8 cellular contexts compared by ENCODE assay signal in the genomic region with DNA sequence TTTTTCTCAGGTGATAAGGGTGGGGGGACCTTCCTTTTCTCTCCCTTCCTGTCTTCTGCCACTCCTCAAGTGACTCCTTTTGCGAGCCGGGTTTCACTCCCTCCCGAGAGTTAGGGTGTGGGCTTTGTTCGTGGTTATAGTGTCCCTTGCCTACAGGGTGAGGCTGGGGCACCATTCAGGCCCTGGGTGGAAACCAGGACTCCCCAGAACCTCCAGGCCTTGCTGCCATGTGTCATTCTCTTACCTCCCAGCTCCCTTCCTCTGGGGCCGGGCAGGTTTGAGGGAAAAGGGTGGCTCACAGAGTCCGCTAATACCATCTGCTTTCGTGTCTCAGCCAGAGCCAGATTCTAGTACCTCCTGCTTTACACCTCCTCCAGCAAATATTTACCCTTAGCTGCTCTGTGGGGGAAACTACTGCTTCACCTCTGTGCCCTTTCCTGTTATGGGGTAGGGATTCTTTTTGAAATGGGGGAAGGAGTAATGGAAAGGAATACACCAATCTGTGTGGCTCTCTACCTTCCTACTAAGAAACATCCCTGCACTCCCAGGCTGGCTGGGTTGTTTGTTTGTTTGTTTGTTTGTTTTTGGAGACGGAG. TPM values are rescaled to one million over a fixed set of nuclear protein-coding genes. Genes with fewer than 3 reads are reported as not detected.
DNase-seq lines count a peak whose midpoint lies in the region; ATAC-seq and TF ChIP-seq lines count a peak whose summit lies in the region.

No MANE protein-coding gene starts in this region.

- peak overlapping the region; percentile 48; the same call in 1 of the 2 replicates for H3K9ac ChIP-seq in HUES64 (ENCODE audit: low read depth, low read length)
- H3K9ac ChIP-seq in mesenchymal stem cell (ENCODE audit: low read length): peak overlapping the region; percentile 96

- TF ChIP-seq POLR2A in body of pancreas (IDR thresholded peaks at IDR 0.05): no peak

- intact Hi-C loops in body of pancreas (cut with DNase I): no loop called here

- H3K4me1 ChIP-seq in HUES64 (ENCODE audit: insufficient read depth, low read length): peaks cover 49% of the 10 kb centered on the region
- H3K4me1 ChIP-seq in body of pancreas: peaks cover 66% of the 10 kb centered on the region
- H3K4me1 ChIP-seq in mesenchymal stem cell (ENCODE audit: control insufficient read depth, insufficient read depth, low read depth, low read length): peaks cover 15% of the 10 kb centered on the region

- peak overlapping the region; percentile 40 for H2BK15ac ChIP-seq in mesenchymal stem cell (ENCODE audit: low read depth, poor library complexity, severe bottlenecking)

- peak overlapping the region; percentile 85 for H3K4me2 ChIP-seq in mesenchymal stem cell (ENCODE audit: low read length, poor library complexity, severe bottlenecking)

- peak overlapping the region; percentile 60 to 79 for H3K4ac ChIP-seq in mesenchymal stem cell (ENCODE audit: low read depth in 1 of 2, low read length in 2 of 2)

- H3K79me1 ChIP-seq in mesenchymal stem cell (replicated peaks; ENCODE audit: low read length, poor library complexity, severe bottlenecking): peaks cover 2% of the 10 kb centered on the region

- H3K9me3 ChIP-seq in HUES64 (ENCODE audit: insufficient read depth, low read depth, low read length) (no peaks in the 10 kb centered on the region), body of pancreas (no peaks in the 10 kb centered on the region), mesenchymal stem cell (ENCODE audit: control insufficient read depth, low read length) (no peaks in the 10 kb centered on the region)

- H2AFZ ChIP-seq in mesenchymal stem cell (ENCODE audit: low read depth, low read length): no peak overlapping the region

- H3K4me3 ChIP-seq in HUES64 (ENCODE audit: low read length) (peak overlapping the region; percentile 99), body of pancreas (no peak overlapping the region), mesenchymal stem cell (ENCODE audit: insufficient read depth in 1 of 2, low read depth in 1 of 2, low read length in 2 of 2) (peak overlapping the region; percentile 62 to 98)

- WGBS in HUES64: 47% methylated on average over 8 of the region's 8 CpGs
- 4 to 10% methylated on average over 8 of the region's 8 CpGs for WGBS in body of pancreas, 2 donors
- WGBS in mesenchymal stem cell: 20% methylated on average over 3 of the region's 8 CpGs

- H4K91ac ChIP-seq in mesenchymal stem cell (ENCODE audit: low read length): peak overlapping the region; percentile 91

- no peak overlapping the region for H2BK120ac ChIP-seq in mesenchymal stem cell (ENCODE audit: low read depth, low read length)

- peak overlapping the region; percentile 86 for H2AK5ac ChIP-seq in mesenchymal stem cell (ENCODE audit: low read length, severe bottlenecking)

- DNase-seq in body of pancreas: peak in 2 of 4 donors; percentile 39 to 47
- peak; percentile 39 for DNase-seq in mesenchymal stem cell
- no peak for DNase-seq in medulla oblongata (ENCODE audit: extremely low spot score)
- DNase-seq in NCI-H226: no peak

- H3K18ac ChIP-seq in mesenchymal stem cell (ENCODE audit: low read depth in 1 of 2, low read length in 2 of 2): peak overlapping the region; percentile 85 to 87

- H3K14ac ChIP-seq in mesenchymal stem cell (ENCODE audit: low read length in 2 of 2): no peak overlapping the region

- peak overlapping the region; percentile 44 to 76 for H2BK12ac ChIP-seq in mesenchymal stem cell (ENCODE audit: low read length in 2 of 2)

- peak overlapping the region; percentile 35 for H4K8ac ChIP-seq in mesenchymal stem cell (ENCODE audit: low read length)

- H3K36me3 ChIP-seq in HUES64 (ENCODE audit: insufficient read depth, low read length): 0 out of 2 replicates have a peak, but pooled peaks cover 8% of the 10 kb centered on the region
- no peaks in the 10 kb centered on the region for H3K36me3 ChIP-seq in body of pancreas (replicated peaks in 1 of 2; ENCODE audit: insufficient read depth in 1 of 2, low read depth in 2 of 2)
- peaks cover 0 to 10% of the 10 kb centered on the region in 2 experiments for H3K36me3 ChIP-seq in mesenchymal stem cell (ENCODE audit: control insufficient read depth in 1 of 2, insufficient read depth in 2 of 2, low read depth in 1 of 2, low read length in 2 of 2)

- H2BK5ac ChIP-seq in mesenchymal stem cell (ENCODE audit: low read depth, low read length, poor library complexity, severe bottlenecking): peak overlapping the region; percentile 15

- TF ChIP-seq CTCF in 22Rv1 (IDR thresholded peaks at IDR 0.05) (no peak), body of pancreas (IDR thresholded peaks at IDR 0.05) (no peak)

- no peak for ATAC-seq in body of pancreas
- no peak for ATAC-seq in HG02623 (IDR thresholded peaks at IDR 0.05; ENCODE audit: unreplicated experiment)
- ATAC-seq in HG03045 (IDR thresholded peaks at IDR 0.05; ENCODE audit: unreplicated experiment): no peak

- H3K27ac ChIP-seq in 22Rv1 (peak overlapping the region; percentile 82), HUES64 (ENCODE audit: low read depth, low read length) (peak overlapping the region; percentile 73; the same call in 1 of the 2 replicates), body of pancreas (peak overlapping the region; percentile 89 to 98 (median 96)), mesenchymal stem cell (ENCODE audit: low read length, poor library complexity, severe bottlenecking) (peak overlapping the region; percentile 77)

- H3K23ac ChIP-seq in mesenchymal stem cell (ENCODE audit: low read length in 2 of 2): peak overlapping the region in 1 of 2 experiments; percentile 75

- H3K27me3 ChIP-seq in HUES64 (ENCODE audit: insufficient read depth, low read length) (no peaks in the 10 kb centered on the region), body of pancreas (no peaks in the 10 kb centered on the region), mesenchymal stem cell (ENCODE audit: control insufficient read depth in 1 of 2, insufficient read depth in 1 of 2, low read length in 2 of 2) (no peaks in the 10 kb centered on the region)

RNA-seq across cellular contexts. Expression of a gene that starts 2.8 kb away (rescaled TPM):
- polyA plus RNA-seq in HUES64 (2013, experiment 1 of 2): 227 TPM
- polyA plus RNA-seq in HUES64 (2013, experiment 2 of 2): 242 TPM
- 100 to 1,000 TPM; 143 to 148 TPM for total RNA-seq in body of pancreas
- 259 TPM for polyA plus RNA-seq in mesenchymal stem cell (2013, experiment 1 of 2)
- 250 TPM for polyA plus RNA-seq in mesenchymal stem cell (2013, experiment 2 of 2)

RNA-seq across cellular contexts. Expression of a gene that starts 31.3 kb away (rescaled TPM):
- polyA plus RNA-seq in HUES64 (2013, experiment 1 of 2): 281 TPM
- 288 TPM for polyA plus RNA-seq in HUES64 (2013, experiment 2 of 2)
- 100 to 1,000 TPM; 108 to 169 TPM for total RNA-seq in body of pancreas
- polyA plus RNA-seq in mesenchymal stem cell (2013, experiment 1 of 2): 221 TPM
- 218 TPM for polyA plus RNA-seq in mesenchymal stem cell (2013, experiment 2 of 2)

RNA-seq across cellular contexts. Expression of a gene that starts 32.5 kb away (rescaled TPM):
- polyA plus RNA-seq in HUES64 (2013, experiment 1 of 2): 8.3 TPM
- polyA plus RNA-seq in HUES64 (2013, experiment 2 of 2): 2.9 TPM
- total RNA-seq in body of pancreas: 1 to 10 TPM; 2.0 to 2.9 TPM
- polyA plus RNA-seq in mesenchymal stem cell (2013, experiment 1 of 2): 0.14 TPM
- polyA plus RNA-seq in mesenchymal stem cell (2013, experiment 2 of 2): 0.08 TPM

Comparison
In these comparisons a context has a peak if more than half of its experiments do, and no peak if none do; other contexts are left out.
1. H3K4me3 ChIP-seq: peak in HUES64 (single experiment) and mesenchymal stem cell (2 of 2); none in body of pancreas (0 of 2).
2. Peak in every context shown above with its lines, with median percentiles within 50 percentile points of each other: H3K27ac ChIP-seq.